1 cellular context compared by ENCODE assay signal in the genomic region with DNA sequence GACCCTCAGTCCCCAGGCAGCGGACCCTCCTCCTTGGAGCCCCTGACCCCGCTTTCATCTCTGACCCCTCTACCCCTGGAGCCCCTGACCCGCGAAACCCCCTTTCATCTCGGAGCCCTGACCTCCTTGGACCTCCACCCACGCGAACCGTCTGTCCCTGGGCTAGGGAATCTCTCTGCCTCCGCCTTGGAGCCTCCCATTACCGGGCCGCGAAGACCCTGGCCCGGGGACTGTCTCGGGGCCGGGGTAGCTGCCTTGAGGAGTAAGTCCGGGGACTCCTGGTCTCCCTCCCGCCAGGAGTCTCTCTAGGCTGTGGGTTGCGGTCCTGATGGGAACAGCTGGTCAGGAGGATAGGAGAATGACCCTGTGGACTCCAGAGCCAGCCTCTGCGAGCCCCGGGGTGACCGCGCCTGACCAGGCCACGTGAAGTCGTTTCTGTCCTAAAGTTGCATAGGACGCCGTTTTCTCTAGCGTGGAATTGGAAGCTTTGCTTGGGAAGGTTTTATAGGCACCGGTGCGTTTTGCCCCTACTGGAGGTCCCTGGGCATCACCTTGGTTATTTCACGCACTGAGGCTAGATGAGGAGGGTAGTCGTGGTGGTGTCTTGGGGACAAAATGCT.
TF ChIP-seq lines count a peak whose summit lies in the region.

No MANE protein-coding gene starts in this region.

TF ChIP-seq in K562, 482 proteins besides CTCF, POLR2A, EP300 and RAD21 (continued from another document):
- no peak for TF ChIP-seq ZNF444 (CRISPR knock-in tag; IDR thresholded peaks at IDR 0.05)
- peak; percentile 46; the same call in 1 of the 2 replicates for TF ChIP-seq ZNF589 (CRISPR knock-in tag; IDR thresholded peaks at IDR 0.05; ENCODE audit: low read depth)
- peak; percentile 33 for TF ChIP-seq ZFX (CRISPR knock-in tag; IDR thresholded peaks at IDR 0.05)
- TF ChIP-seq SMAD4 (CRISPR knock-in tag; conservative IDR thresholded peaks at IDR 0.05): 0 out of 2 replicates have a peak, but pooled peaks have one; percentile 19
- no peak for TF ChIP-seq ZNF785 (CRISPR knock-in tag; IDR thresholded peaks at IDR 0.05)
- peak; percentile 51; the same call in 1 of the 2 replicates for TF ChIP-seq NR2C2 (CRISPR knock-in tag; IDR thresholded peaks at IDR 0.05)
- no peak for TF ChIP-seq NR2C2 (tag; IDR thresholded peaks at IDR 0.05)
- TF ChIP-seq ZBTB7A (IDR thresholded peaks at IDR 0.05; ENCODE audit: borderline replicate concordance, control insufficient read depth, low read depth, low read length): peak; percentile 57; the same call in 1 of the 2 replicates
- TF ChIP-seq, protein P1, sequence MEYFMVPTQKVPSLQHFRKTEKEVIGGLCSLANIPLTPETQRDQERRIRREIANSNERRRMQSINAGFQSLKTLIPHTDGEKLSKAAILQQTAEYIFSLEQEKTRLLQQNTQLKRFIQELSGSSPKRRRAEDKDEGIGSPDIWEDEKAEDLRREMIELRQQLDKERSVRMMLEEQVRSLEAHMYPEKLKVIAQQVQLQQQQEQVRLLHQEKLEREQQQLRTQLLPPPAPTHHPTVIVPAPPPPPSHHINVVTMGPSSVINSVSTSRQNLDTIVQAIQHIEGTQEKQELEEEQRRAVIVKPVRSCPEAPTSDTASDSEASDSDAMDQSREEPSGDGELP (CRISPR knock-in tag; IDR thresholded peaks at IDR 0.05; ENCODE audit: borderline replicate concordance): peak; percentile 94
- TF ChIP-seq, protein P2, sequence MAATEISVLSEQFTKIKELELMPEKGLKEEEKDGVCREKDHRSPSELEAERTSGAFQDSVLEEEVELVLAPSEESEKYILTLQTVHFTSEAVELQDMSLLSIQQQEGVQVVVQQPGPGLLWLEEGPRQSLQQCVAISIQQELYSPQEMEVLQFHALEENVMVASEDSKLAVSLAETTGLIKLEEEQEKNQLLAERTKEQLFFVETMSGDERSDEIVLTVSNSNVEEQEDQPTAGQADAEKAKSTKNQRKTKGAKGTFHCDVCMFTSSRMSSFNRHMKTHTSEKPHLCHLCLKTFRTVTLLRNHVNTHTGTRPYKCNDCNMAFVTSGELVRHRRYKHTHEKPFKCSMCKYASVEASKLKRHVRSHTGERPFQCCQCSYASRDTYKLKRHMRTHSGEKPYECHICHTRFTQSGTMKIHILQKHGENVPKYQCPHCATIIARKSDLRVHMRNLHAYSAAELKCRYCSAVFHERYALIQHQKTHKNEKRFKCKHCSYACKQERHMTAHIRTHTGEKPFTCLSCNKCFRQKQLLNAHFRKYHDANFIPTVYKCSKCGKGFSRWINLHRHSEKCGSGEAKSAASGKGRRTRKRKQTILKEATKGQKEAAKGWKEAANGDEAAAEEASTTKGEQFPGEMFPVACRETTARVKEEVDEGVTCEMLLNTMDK (IDR thresholded peaks at IDR 0.05; ENCODE audit: borderline replicate concordance, insufficient read depth, low read depth, low read length, poor library complexity, severe bottlenecking): no peak
- TF ChIP-seq, protein P3, sequence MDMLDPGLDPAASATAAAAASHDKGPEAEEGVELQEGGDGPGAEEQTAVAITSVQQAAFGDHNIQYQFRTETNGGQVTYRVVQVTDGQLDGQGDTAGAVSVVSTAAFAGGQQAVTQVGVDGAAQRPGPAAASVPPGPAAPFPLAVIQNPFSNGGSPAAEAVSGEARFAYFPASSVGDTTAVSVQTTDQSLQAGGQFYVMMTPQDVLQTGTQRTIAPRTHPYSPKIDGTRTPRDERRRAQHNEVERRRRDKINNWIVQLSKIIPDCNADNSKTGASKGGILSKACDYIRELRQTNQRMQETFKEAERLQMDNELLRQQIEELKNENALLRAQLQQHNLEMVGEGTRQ (CRISPR knock-in tag; IDR thresholded peaks at IDR 0.05): 0 out of 2 replicates have a peak, but pooled peaks have one; percentile 11
- TF ChIP-seq, protein P4, sequence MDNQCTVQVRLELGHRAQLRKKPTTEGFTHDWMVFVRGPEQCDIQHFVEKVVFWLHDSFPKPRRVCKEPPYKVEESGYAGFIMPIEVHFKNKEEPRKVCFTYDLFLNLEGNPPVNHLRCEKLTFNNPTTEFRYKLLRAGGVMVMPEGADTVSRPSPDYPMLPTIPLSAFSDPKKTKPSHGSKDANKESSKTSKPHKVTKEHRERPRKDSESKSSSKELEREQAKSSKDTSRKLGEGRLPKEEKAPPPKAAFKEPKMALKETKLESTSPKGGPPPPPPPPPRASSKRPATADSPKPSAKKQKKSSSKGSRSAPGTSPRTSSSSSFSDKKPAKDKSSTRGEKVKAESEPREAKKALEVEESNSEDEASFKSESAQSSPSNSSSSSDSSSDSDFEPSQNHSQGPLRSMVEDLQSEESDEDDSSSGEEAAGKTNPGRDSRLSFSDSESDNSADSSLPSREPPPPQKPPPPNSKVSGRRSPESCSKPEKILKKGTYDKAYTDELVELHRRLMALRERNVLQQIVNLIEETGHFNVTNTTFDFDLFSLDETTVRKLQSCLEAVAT (IDR thresholded peaks at IDR 0.05): peak in 1 of 2 experiments; percentile 41; a peak in 1 of 4 replicates
- peak; percentile 49; the same call in 1 of the 2 replicates for TF ChIP-seq CXXC5 (CRISPR knock-in tag; IDR thresholded peaks at IDR 0.05)
- TF ChIP-seq, protein P5, sequence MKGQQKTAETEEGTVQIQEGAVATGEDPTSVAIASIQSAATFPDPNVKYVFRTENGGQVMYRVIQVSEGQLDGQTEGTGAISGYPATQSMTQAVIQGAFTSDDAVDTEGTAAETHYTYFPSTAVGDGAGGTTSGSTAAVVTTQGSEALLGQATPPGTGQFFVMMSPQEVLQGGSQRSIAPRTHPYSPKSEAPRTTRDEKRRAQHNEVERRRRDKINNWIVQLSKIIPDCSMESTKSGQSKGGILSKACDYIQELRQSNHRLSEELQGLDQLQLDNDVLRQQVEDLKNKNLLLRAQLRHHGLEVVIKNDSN (CRISPR knock-in tag; IDR thresholded peaks at IDR 0.05): peak; percentile 55; the same call in 1 of the 2 replicates
- no peak for TF ChIP-seq ARID1B (IDR thresholded peaks at IDR 0.05)
